ENCODE assay signal across 25 cellular contexts in the genomic region with DNA sequence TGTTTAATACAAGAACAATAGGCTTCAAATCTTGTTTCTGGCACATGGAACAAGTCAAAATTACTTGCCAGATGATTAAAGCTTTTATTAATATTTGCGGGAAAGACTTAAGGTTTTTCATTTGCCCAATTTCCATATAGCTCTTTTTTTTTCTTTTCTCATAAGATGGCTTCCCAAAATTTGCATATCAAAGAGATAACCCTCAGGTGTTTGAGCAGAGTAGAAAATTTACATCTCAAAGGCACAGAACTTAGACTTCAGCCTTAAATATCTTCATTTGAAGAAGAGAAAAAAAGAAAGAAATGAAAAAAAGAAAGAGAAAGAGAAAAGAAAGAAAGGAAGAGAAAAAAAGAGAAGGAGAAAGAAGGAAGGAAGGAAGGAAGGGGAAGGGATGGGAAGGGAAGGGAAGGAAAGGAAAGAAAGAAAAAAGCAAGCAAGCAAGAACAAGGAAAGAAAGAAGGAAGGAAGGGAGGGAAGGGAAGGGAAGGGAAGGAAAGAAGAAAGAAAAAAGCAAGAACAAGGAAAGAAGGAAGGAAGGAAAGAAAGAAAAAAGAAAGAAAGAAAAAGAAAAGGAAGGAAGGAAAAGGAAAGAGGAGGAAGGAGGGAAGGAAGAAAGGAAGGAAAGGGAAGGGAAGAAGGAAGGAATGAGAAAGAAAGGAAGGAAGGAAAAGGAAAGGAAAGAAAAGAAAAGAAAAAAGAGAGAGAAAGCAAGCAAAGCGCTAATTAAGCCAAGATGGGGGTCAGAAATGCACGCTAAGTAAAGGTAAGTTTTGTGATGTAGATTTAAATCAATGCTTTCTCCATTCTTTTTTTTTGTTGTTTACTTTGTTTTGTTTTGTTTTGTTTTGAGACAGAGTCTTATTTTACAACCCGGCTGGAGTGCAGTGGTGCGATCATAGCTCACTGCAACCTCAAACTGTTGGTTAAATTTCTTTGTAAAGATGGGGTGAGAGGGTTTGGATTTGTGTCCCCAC. TPM values are rescaled to one million over a fixed set of nuclear protein-coding genes. Genes with fewer than 3 reads are reported as not detected.
DNase-seq lines count a peak whose midpoint lies in the region; ATAC-seq, FAIRE-seq and TF ChIP-seq lines count a peak whose summit lies in the region.
"Had no signal": no experiment of that assay in that cellular context is flagged by ENCODE, and none has a peak within 500 bp of the region (broad histone marks: within the 10 kb centered on the region; RNA-seq: fewer than 3 reads in every experiment).

No MANE protein-coding gene starts in this region.

- no peak for ATAC-seq in activated T-helper 17 cell treated with anti-CD3 and anti-CD28 coated beads, Interleukin-2, amount 50 U/mL, for 72 hours (replicated peaks)
- no peak for ATAC-seq in GM18520 (IDR thresholded peaks at IDR 0.05; ENCODE audit: unreplicated experiment)
- ATAC-seq: left lung, Panc1 had no signal

- peak overlapping the region in 2 of 10 experiments; percentile 10 to 17; a peak in 1 of 20 replicates for H3K4me3 ChIP-seq in BLaER1 treated with 17β-estradiol and CSF1 and Interleukin-3, amounts not matched to agents 10 nM and 100 nM
- H3K4me3 ChIP-seq in HUES48 (ENCODE audit: low read depth, low read length), result peak overlapping the region; percentile 29
- H3K4me3 ChIP-seq: breast epithelium, colonic mucosa, left lung, suprapubic skin had no signal

- no peak overlapping the region for H3K9ac ChIP-seq in BLaER1 treated with 17β-estradiol and CSF1 and Interleukin-3, amounts not matched to agents 10 nM and 100 nM
- peak overlapping the region; percentile 37; the same call in 1 of the 2 replicates for H3K9ac ChIP-seq in HUES48 (ENCODE audit: low read depth, low read length)

- no peaks in the 10 kb centered on the region for H4K20me1 ChIP-seq in BLaER1 treated with 17β-estradiol and CSF1 and Interleukin-3, amounts not matched to agents 10 nM and 100 nM

- H3K36me3 Mint-ChIP-seq in activated T-helper 17 cell treated with anti-CD3 and anti-CD28 coated beads, Interleukin-2, amount 50 U/mL, for 72 hours (ENCODE audit: low read depth), result no peaks in the 10 kb centered on the region
- H3K36me3 Mint-ChIP-seq in nephron (ENCODE audit: low read depth), result no peaks in the 10 kb centered on the region
- H3K36me3 Mint-ChIP-seq: CD4-positive, alpha-beta memory T cell had no signal

- H3K4me2 ChIP-seq in BLaER1 treated with 17β-estradiol and CSF1 and Interleukin-3, amounts not matched to agents 10 nM and 100 nM, result peak overlapping the region; percentile 22 to 74 (median 64); a peak in 20 of 22 replicates

- DNase-seq in GM12891 (ENCODE audit: insufficient read length, low spot score) (no peak), nucleus accumbens (lab: John Stamatoyannopoulos, UW) (no peak)
- no peak for DNase-seq in stimulated activated naive CD4-positive, alpha-beta T cell treated with Interleukin-2 at 50 U/mL for 16 hours (lab: John Stamatoyannopoulos, UW)
- DNase-seq: activated CD4-positive, alpha-beta T cell treated with anti-CD3 and anti-CD28 coated beads, Interleukin-2, amount 10 ng/mL, durations not matched to agents 24 days and 14 days; activated CD8-positive, alpha-beta memory T cell treated with anti-CD3 and anti-CD28 coated beads, Interleukin-2, amount 50 U/mL, for 4 hours; CD4-positive, alpha-beta memory T cell; colonic mucosa; GDM1; HCEC 1CT; left lung; MV-4-11; NCI-H1694 treated with DMSO at 0.1 percent for 48 hours; NCI-H2227 treated with DMSO at 0.1 percent for 48 hours; stimulated activated CD4-positive, alpha-beta T cell treated with anti-CD3 and anti-CD28 coated beads, Interleukin-12 subunit alpha, Interleukin-12 subunit beta, amount 100 ng/mL, for 4 hours; T-helper 1 cell had no signal

- H3K36me3 ChIP-seq in BLaER1 treated with 17β-estradiol and CSF1 and Interleukin-3, amounts not matched to agents 10 nM and 100 nM, result no peaks in the 10 kb centered on the region
- no peaks in the 10 kb centered on the region for H3K36me3 ChIP-seq in HUES48 (ENCODE audit: control insufficient read depth, insufficient read depth, low read length)
- H3K36me3 ChIP-seq: breast epithelium, colonic mucosa, left lung, suprapubic skin had no signal

- TF ChIP-seq CTCF in nephron (IDR thresholded peaks at IDR 0.05; ENCODE audit: unreplicated experiment in 3 of 3), result no peak

- H3K4me1 Mint-ChIP-seq in activated T-helper 17 cell treated with anti-CD3 and anti-CD28 coated beads, Interleukin-2, amount 50 U/mL, for 72 hours, result peaks cover 10% of the 10 kb centered on the region
- H3K4me1 Mint-ChIP-seq in nephron, result peaks cover 18% of the 10 kb centered on the region

- H3K27ac ChIP-seq in BLaER1 treated with 17β-estradiol and CSF1 and Interleukin-3, amounts not matched to agents 10 nM and 100 nM, result peak overlapping the region in 9 of 11 experiments; percentile 0 to 62 (median 49); a peak in 14 of 22 replicates
- peak overlapping the region; percentile 83 for H3K27ac ChIP-seq in HUES48 (ENCODE audit: low read depth, low read length)
- H3K27ac ChIP-seq: colonic mucosa had no signal

- no peak overlapping the region for H3K4me3 Mint-ChIP-seq in activated T-helper 17 cell treated with anti-CD3 and anti-CD28 coated beads, Interleukin-2, amount 50 U/mL, for 72 hours
- no peak overlapping the region for H3K4me3 Mint-ChIP-seq in nephron
- H3K4me3 Mint-ChIP-seq: activated CD4-positive, alpha-beta T cell treated with anti-CD3 and anti-CD28 coated beads, Interleukin-2, amount 10 ng/mL, durations not matched to agents 24 days and 14 days; CD4-positive, alpha-beta memory T cell had no signal

- no peaks in the 10 kb centered on the region for H3K27me3 Mint-ChIP-seq in activated T-helper 17 cell treated with anti-CD3 and anti-CD28 coated beads, Interleukin-2, amount 50 U/mL, for 72 hours
- H3K27me3 Mint-ChIP-seq in nephron (ENCODE audit: low read depth), result peaks cover 4% of the 10 kb centered on the region

- no peak for TF ChIP-seq POLR2A in GM12891 (IDR thresholded peaks at IDR 0.05; ENCODE audit: low read depth, low read length)

- FAIRE-seq in GM12891 (lab: Jason Lieb, UNC), result no peak

- H3K9me3 Mint-ChIP-seq in activated T-helper 17 cell treated with anti-CD3 and anti-CD28 coated beads, Interleukin-2, amount 50 U/mL, for 72 hours, result no peaks in the 10 kb centered on the region
- no peaks in the 10 kb centered on the region for H3K9me3 Mint-ChIP-seq in nephron
- H3K9me3 Mint-ChIP-seq: activated CD4-positive, alpha-beta T cell treated with anti-CD3 and anti-CD28 coated beads, Interleukin-2, amount 10 ng/mL, durations not matched to agents 24 days and 14 days; CD4-positive, alpha-beta memory T cell had no signal

- H3K4me1 ChIP-seq in BLaER1 treated with 17β-estradiol and CSF1 and Interleukin-3, amounts not matched to agents 10 nM and 100 nM, result peaks cover 37 to 45% (median 40%) of the 10 kb centered on the region in 10 experiments
- H3K4me1 ChIP-seq in HUES48 (ENCODE audit: control insufficient read depth, insufficient read depth, low read length), result peaks cover 42% of the 10 kb centered on the region
- H3K4me1 ChIP-seq: breast epithelium had no signal

- H3K27ac Mint-ChIP-seq in activated T-helper 17 cell treated with anti-CD3 and anti-CD28 coated beads, Interleukin-2, amount 50 U/mL, for 72 hours, result peak overlapping the region; percentile 63
- peak overlapping the region; percentile 25 to 52 (median 47) for H3K27ac Mint-ChIP-seq in nephron
- H3K27ac Mint-ChIP-seq: activated CD4-positive, alpha-beta T cell treated with anti-CD3 and anti-CD28 coated beads, Interleukin-2, amount 10 ng/mL, durations not matched to agents 24 days and 14 days had no signal

- H3K27me3 ChIP-seq in BLaER1 treated with 17β-estradiol and CSF1 and Interleukin-3, amounts not matched to agents 10 nM and 100 nM, result no peaks in the 10 kb centered on the region
- H3K27me3 ChIP-seq in HUES48 (ENCODE audit: control insufficient read depth, insufficient read depth, low read length), result no peaks in the 10 kb centered on the region
- H3K27me3 ChIP-seq: breast epithelium, colonic mucosa, left lung, suprapubic skin had no signal

- H3K9me3 ChIP-seq in BLaER1 treated with 17β-estradiol and CSF1 and Interleukin-3, amounts not matched to agents 10 nM and 100 nM (replicated peaks in 1 of 11), result peaks cover 0 to 18% (median 10%) of the 10 kb centered on the region in 11 experiments; a peak in 12 of 22 replicates
- H3K9me3 ChIP-seq in HUES48 (ENCODE audit: control insufficient read depth, insufficient read depth, low read length), result no peaks in the 10 kb centered on the region
- H3K9me3 ChIP-seq: breast epithelium, colonic mucosa, left lung, suprapubic skin had no signal

TF ChIP-seq in GM12891, 5 proteins besides CTCF, POLR2A, EP300 and RAD21:
- TF ChIP-seq PAX5 (IDR thresholded peaks at IDR 0.05; ENCODE audit: insufficient read depth, low read length, severe bottlenecking), result no peak
- TF ChIP-seq TAF1 (IDR thresholded peaks at IDR 0.05; ENCODE audit: low read depth, low read length), result no peak
- no peak for TF ChIP-seq SPI1 (IDR thresholded peaks at IDR 0.05; ENCODE audit: low read depth, low read length)
- TF ChIP-seq POU2F2 (IDR thresholded peaks at IDR 0.05; ENCODE audit: low read depth, low read length), result no peak
- no peak for TF ChIP-seq POLR2AphosphoS5 (IDR thresholded peaks at IDR 0.05; ENCODE audit: low read depth, low read length)

RNA-seq across cellular contexts. Expression of a gene that starts 20.2 kb away (rescaled TPM):
- 10 to 100 TPM in 1 of 2 donors, 1 to 10 TPM in 1; 2.7 to 26.0 TPM for total RNA-seq in activated T-helper 17 cell treated with anti-CD3 and anti-CD28 coated beads, Interleukin-2, amount 50 U/mL, for 72 hours
- polyA plus RNA-seq in GM12891 (2012; ENCODE audit: low read depth, missing spikeins), result 18.7 TPM

RNA-seq across cellular contexts. Expression of a gene that starts 27.0 kb away (rescaled TPM):
- 10 to 100 TPM; 95.7 to 97.1 TPM for total RNA-seq in activated T-helper 17 cell treated with anti-CD3 and anti-CD28 coated beads, Interleukin-2, amount 50 U/mL, for 72 hours
- 413 TPM for polyA plus RNA-seq in GM12891 (2012; ENCODE audit: low read depth, missing spikeins)

RNA-seq across cellular contexts. Expression of a gene that starts 28.5 kb away (rescaled TPM):
- total RNA-seq in activated T-helper 17 cell treated with anti-CD3 and anti-CD28 coated beads, Interleukin-2, amount 50 U/mL, for 72 hours, result 1 to 10 TPM; 1.4 to 9.4 TPM
- polyA plus RNA-seq in GM12891 (2012; ENCODE audit: low read depth, missing spikeins), result 0.22 TPM
- polyA plus RNA-seq: CD4-positive, alpha-beta memory T cell had no signal

RNA-seq across cellular contexts. Expression of a gene that starts 33.2 kb away (rescaled TPM):
- 100 to 1,000 TPM; 187 to 261 TPM for total RNA-seq in activated T-helper 17 cell treated with anti-CD3 and anti-CD28 coated beads, Interleukin-2, amount 50 U/mL, for 72 hours
- 486 TPM for polyA plus RNA-seq in GM12891 (2012; ENCODE audit: low read depth, missing spikeins)

RNA-seq across cellular contexts. Expression of a gene that starts 41.5 kb away (rescaled TPM):
- total RNA-seq in activated T-helper 17 cell treated with anti-CD3 and anti-CD28 coated beads, Interleukin-2, amount 50 U/mL, for 72 hours, result not detected
- polyA plus RNA-seq in GM12891 (2012; ENCODE audit: low read depth, missing spikeins), result not detected
- total RNA-seq: activated CD4-positive, alpha-beta T cell treated with anti-CD3 and anti-CD28 coated beads, Interleukin-2, amount 10 ng/mL, durations not matched to agents 24 days and 14 days; breast epithelium; CD4-positive, alpha-beta memory T cell; colonic mucosa; left lung; mucosa of gallbladder; osteocyte; suprapubic skin had no signal
- polyA plus RNA-seq: CD4-positive, alpha-beta memory T cell had no signal
